12 cellular contexts compared by ENCODE assay signal in the genomic region with DNA sequence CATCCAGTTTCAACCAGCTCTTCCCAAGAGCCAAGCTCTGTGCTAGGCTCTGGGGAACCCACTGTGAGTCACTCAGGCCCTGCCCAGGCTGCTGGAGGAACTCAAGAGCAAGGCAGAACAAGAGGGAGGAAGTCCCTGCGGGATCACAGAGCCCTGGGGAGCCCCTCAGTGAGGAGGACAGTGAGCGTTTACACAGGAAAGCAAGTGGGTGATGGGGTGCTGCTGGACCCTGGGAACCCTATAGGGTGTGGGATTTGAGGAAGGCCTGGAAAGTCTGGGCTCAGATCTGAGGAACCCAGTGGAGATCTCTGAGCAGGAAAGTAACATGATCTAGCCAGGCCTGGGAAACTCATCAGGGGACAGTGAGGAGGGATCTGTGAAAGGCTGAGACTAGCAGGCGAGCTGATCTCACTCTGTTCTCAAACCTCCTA.
DNase-seq lines count a peak whose midpoint lies in the region; ATAC-seq and TF ChIP-seq lines count a peak whose summit lies in the region.
"Had no signal": no experiment of that assay in that cellular context is flagged by ENCODE, and none has a peak within 500 bp of the region (broad histone marks: within the 10 kb centered on the region; RNA-seq: fewer than 3 reads in every experiment).

No MANE protein-coding gene starts in this region.

- no peaks in the 10 kb centered on the region for H3K36me3 Mint-ChIP-seq in activated CD4-positive, alpha-beta memory T cell treated with anti-CD3 and anti-CD28 coated beads for 36 hours
- H3K36me3 Mint-ChIP-seq: CD8-positive, alpha-beta T cell; immature natural killer cell had no signal

- ATAC-seq in right lobe of liver, result peak; percentile 16 to 37 (median 26)
- no peak for ATAC-seq in HG02678 (IDR thresholded peaks at IDR 0.05; ENCODE audit: unreplicated experiment)
- ATAC-seq: CD8-positive, alpha-beta T cell had no signal

- no peak overlapping the region for H3K4me3 ChIP-seq in BLaER1
- H3K4me3 ChIP-seq in right lobe of liver, result no peak overlapping the region

- H3K4me1 ChIP-seq in BLaER1, result peaks cover 58% of the 10 kb centered on the region
- H3K4me1 ChIP-seq in right lobe of liver, result peaks cover 0 to 9% (median 3%) of the 10 kb centered on the region in 4 donors

- TF ChIP-seq POLR2A in right lobe of liver (IDR thresholded peaks at IDR 0.05), result no peak

- H3K27me3 ChIP-seq in BLaER1 (no peaks in the 10 kb centered on the region), right lobe of liver (no peaks in the 10 kb centered on the region)

- peaks cover 7% of the 10 kb centered on the region for H3K27me3 Mint-ChIP-seq in activated CD4-positive, alpha-beta memory T cell treated with anti-CD3 and anti-CD28 coated beads for 36 hours

- TF ChIP-seq CTCF in right lobe of liver (IDR thresholded peaks at IDR 0.05), result no peak

- H3K4me1 Mint-ChIP-seq in activated CD4-positive, alpha-beta memory T cell treated with anti-CD3 and anti-CD28 coated beads for 36 hours (ENCODE audit: low read depth), result peaks cover 11% of the 10 kb centered on the region

- intact Hi-C loops in right lobe of liver (cut with DNase I), result no loop called here
- intact Hi-C loops in activated CD4-positive, alpha-beta memory T cell treated with anti-CD3 and anti-CD28 coated beads for 36 hours (cut with micrococcal nuclease), result no loop called here

- POLR2A ChIA-PET in activated CD4-positive, alpha-beta memory T cell treated with anti-CD3 and anti-CD28 coated beads for 36 hours (lab: Charles Lee), result no interaction called here

- CTCF ChIA-PET in activated CD4-positive, alpha-beta memory T cell treated with anti-CD3 and anti-CD28 coated beads for 36 hours (lab: Charles Lee), result interaction anchor here (1.2 kb wide), 1 partner anchor 89 kb away, joined by 3 read pairs; no protein-coding TSS in a partner anchor

- 76% methylated on average over 2 of the region's 3 CpGs for WGBS in right lobe of liver (ENCODE audit: insufficient coverage, low coverage, low lambda C conversion rate, missing lambda C conversion rate)

- H3K9me3 Mint-ChIP-seq in activated CD4-positive, alpha-beta memory T cell treated with anti-CD3 and anti-CD28 coated beads for 36 hours, result no peaks in the 10 kb centered on the region
- H3K9me3 Mint-ChIP-seq: CD8-positive, alpha-beta T cell; immature natural killer cell had no signal

- H3K4me3 Mint-ChIP-seq in activated CD4-positive, alpha-beta memory T cell treated with anti-CD3 and anti-CD28 coated beads for 36 hours, result no peak overlapping the region
- H3K4me3 Mint-ChIP-seq: CD8-positive, alpha-beta T cell; immature natural killer cell had no signal

- H3K36me3 ChIP-seq in BLaER1, result no peaks in the 10 kb centered on the region
- H3K36me3 ChIP-seq in right lobe of liver, result no peaks in the 10 kb centered on the region

- peak overlapping the region; percentile 62 for H3K27ac ChIP-seq in BLaER1
- H3K27ac ChIP-seq in right lobe of liver, result no peak overlapping the region

- peak overlapping the region; percentile 71 for H3K4me2 ChIP-seq in BLaER1

- H3K9ac ChIP-seq in BLaER1, result peak overlapping the region; percentile 20; the same call in 1 of the 2 replicates

- DNase-seq in LHCN-M2 (ENCODE audit: low read depth) (peak; percentile 58), brain pericyte (ENCODE audit: low read depth, low spot score) (peak; percentile 83), right lobe of liver (no peak), NCI-H748 (lab: John Stamatoyannopoulos, UW; ENCODE audit: unreplicated experiment) (no peak), GM19238 (ENCODE audit: insufficient read length, low spot score) (no peak)
- no peak for DNase-seq in activated CD4-positive, alpha-beta memory T cell treated with anti-CD3 and anti-CD28 coated beads for 36 hours
- DNase-seq: activated CD4-positive, alpha-beta T cell treated with anti-CD3 and anti-CD28 coated beads, Interleukin-2, amount 50 U/mL, for 48 hours; CD8-positive, alpha-beta T cell; immature natural killer cell; stimulated activated CD4-positive, alpha-beta T cell treated with anti-CD3 and anti-CD28 coated beads, Interleukin-12 subunit alpha, Interleukin-12 subunit beta, amount 100 ng/mL, for 4 hours had no signal

- H3K9me3 ChIP-seq in BLaER1 (no peaks in the 10 kb centered on the region), right lobe of liver (no peaks in the 10 kb centered on the region)

- H4K20me1 ChIP-seq in BLaER1, result no peaks in the 10 kb centered on the region

- no peak overlapping the region for H3K27ac Mint-ChIP-seq in activated CD4-positive, alpha-beta memory T cell treated with anti-CD3 and anti-CD28 coated beads for 36 hours
- H3K27ac Mint-ChIP-seq: CD8-positive, alpha-beta T cell; immature natural killer cell had no signal

Comparison
In these comparisons a context has a peak if more than half of its experiments do, and no peak if none do; other contexts are left out.
1. DNase-seq: peak in LHCN-M2 (single experiment) and brain pericyte (single experiment); none in right lobe of liver (0 of 3), NCI-H748 (single experiment), activated CD4-positive, alpha-beta memory T cell treated with anti-CD3 and anti-CD28 coated beads for 36 hours (single experiment) and GM19238 (single experiment).